8 cellular contexts compared by ENCODE assay signal in the genomic region with DNA sequence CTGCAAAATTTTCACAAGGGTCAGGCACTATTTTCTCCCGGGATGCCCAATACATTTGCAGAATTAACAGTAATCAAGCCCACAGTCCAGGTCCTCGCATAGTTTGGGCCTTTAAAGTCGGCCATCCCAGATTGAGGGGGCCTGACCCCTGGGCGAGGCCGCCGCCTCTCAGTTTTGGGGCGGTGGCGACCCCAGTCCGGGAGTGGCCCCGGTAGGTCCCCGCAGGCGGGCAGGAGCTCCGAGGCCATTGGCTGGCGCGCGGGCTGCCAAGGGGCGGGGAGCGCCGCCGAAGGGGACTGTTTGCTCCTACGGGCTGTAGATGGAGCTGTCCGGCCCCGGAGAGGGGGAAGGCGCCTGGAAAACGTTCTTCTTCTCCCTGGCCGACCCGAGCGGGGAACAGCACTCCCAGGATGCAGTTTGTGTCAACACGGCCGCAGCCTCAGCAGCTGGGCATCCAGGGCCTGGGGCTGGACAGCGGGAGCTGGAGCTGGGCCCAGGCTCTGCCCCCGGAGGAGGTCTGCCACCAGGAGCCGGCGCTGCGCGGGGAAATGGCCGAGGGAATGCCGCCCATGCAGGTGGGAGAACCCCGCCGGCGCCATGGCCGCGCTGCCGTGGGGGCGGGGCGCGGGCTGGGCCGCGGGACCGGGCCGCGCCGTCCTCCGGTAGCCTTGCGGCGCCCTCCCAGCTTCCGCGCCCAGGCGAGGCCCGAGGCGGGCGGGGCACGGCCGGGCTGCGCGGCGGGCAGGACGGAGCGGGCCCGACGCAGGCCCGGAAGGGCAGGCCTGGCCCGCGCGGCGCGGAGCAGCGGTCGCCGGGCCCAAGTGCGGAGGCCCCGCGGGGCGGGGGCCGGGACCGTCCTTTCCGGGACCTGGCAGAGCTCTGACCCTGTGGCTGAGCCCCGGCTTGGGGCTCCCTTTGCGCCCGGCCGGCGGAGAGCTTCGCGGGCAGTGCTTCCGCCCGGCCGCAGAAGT. TPM values are rescaled to one million over a fixed set of nuclear protein-coding genes. Genes with fewer than 3 reads are reported as not detected.
DNase-seq lines count a peak whose midpoint lies in the region; TF ChIP-seq lines count a peak whose summit lies in the region.

A gene (plus strand): TSS at position 367 of the 971 bp plus-strand sequence. CDS start 44 bp downstream, at position 411.

- WGBS in neuronal stem cell (ENCODE audit: extremely low coverage in 2 of 2, insufficient read length in 2 of 2, insufficient replicate concordance in 1 of 2), 2 donors = no CpG with 5 or more reads among the region's 97 CpGs

- H3K4me3 ChIP-seq in LNCaP clone FGC (ENCODE audit: low read depth, low read length) (peak within 1 kb of the TSS; percentile 86), neuronal stem cell (ENCODE audit: low read length in 2 of 2) (peak within 1 kb of the TSS; percentile 96 to 98)

- no peak within 1 kb of the TSS for H3K4ac ChIP-seq in neuronal stem cell (ENCODE audit: low read length)

- peak within 1 kb of the TSS; percentile 63 for H3K4me2 ChIP-seq in neuronal stem cell (ENCODE audit: insufficient read depth, low read length, poor library complexity, severe bottlenecking)

- peak within 1 kb of the TSS; percentile 55 for H2BK15ac ChIP-seq in neuronal stem cell (ENCODE audit: low read length)

- H4K8ac ChIP-seq in neuronal stem cell (ENCODE audit: low read depth, low read length) = no peak within 1 kb of the TSS

- peak within 1 kb of the TSS; percentile 99 for H2AFZ ChIP-seq in neuronal stem cell (ENCODE audit: low read length)

- peak; percentile 91 for DNase-seq in G401 (ENCODE audit: low spot score)
- peak; percentile 89 for DNase-seq in H4 (ENCODE audit: low spot score)
- peak; percentile 83 for DNase-seq in LNCaP clone FGC (ENCODE audit: low read depth)
- DNase-seq in SHP77 treated with DMSO at 0.1 percent for 48 hours (lab: John Stamatoyannopoulos, UW) = peak; percentile 69
- DNase-seq in activated gamma-delta T cell treated with anti-CD3 and anti-CD28 coated beads, Interleukin-2, amount 50 U/mL, for 16 hours (ENCODE audit: low read depth) = peak; percentile 47
- DNase-seq in foreskin melanocyte = peak; percentile 85
- peak; percentile 85 for DNase-seq in neuronal stem cell (ENCODE audit: low spot score)
- peak; percentile 41 to 93 (median 82) for DNase-seq in substantia nigra (lab: John Stamatoyannopoulos, UW)

- in situ Hi-C loops in G401 (cut with HindIII; ENCODE audit: low sequenced_read_pairs) = no loop called here

- H4K91ac ChIP-seq in neuronal stem cell (ENCODE audit: low read depth, low read length, poor library complexity) = no peak within 1 kb of the TSS

- H3K14ac ChIP-seq in neuronal stem cell (ENCODE audit: low read length) = peak within 1 kb of the TSS; percentile 71

- H2BK12ac ChIP-seq in neuronal stem cell (ENCODE audit: low read length) = no peak within 1 kb of the TSS

- H2AK5ac ChIP-seq in neuronal stem cell (ENCODE audit: low read depth, low read length) = peak within 1 kb of the TSS; percentile 46

- peaks cover 17 to 29% of the 10 kb centered on the region in 2 donors for H3K36me3 ChIP-seq in neuronal stem cell (replicated peaks in 1 of 2; ENCODE audit: control insufficient read depth in 2 of 2, insufficient read depth in 2 of 2, low read length in 2 of 2)

- peak within 1 kb of the TSS; percentile 98 for H3K23ac ChIP-seq in neuronal stem cell (ENCODE audit: low read depth, low read length, poor library complexity)

- peak within 1 kb of the TSS; percentile 72 for H2BK120ac ChIP-seq in neuronal stem cell (ENCODE audit: low read depth, low read length)

- peak within 1 kb of the TSS; percentile 97 for H3K9ac ChIP-seq in neuronal stem cell (ENCODE audit: low read depth, low read length, poor library complexity)

- H3K27me3 ChIP-seq in neuronal stem cell (ENCODE audit: control insufficient read depth in 3 of 3, insufficient read depth in 3 of 3, low read depth in 1 of 3, low read length in 3 of 3) = peaks cover 0 to 9% (median 0%) of the 10 kb centered on the region in 3 experiments

- peaks cover 8% of the 10 kb centered on the region for H3K79me1 ChIP-seq in neuronal stem cell (ENCODE audit: low read depth, low read length)

- no peaks in the 10 kb centered on the region for H3K9me3 ChIP-seq in neuronal stem cell (replicated peaks in 1 of 2; ENCODE audit: control insufficient read depth in 2 of 2, insufficient read depth in 1 of 2, low read depth in 1 of 2, low read length in 2 of 2)

- TF ChIP-seq CTCF in LNCaP clone FGC (IDR thresholded peaks at IDR 0.05; ENCODE audit: control insufficient read depth, extremely low read depth, insufficient read depth) = peak; percentile 83

- peak within 1 kb of the TSS; percentile 100 for H3K18ac ChIP-seq in neuronal stem cell (ENCODE audit: low read length)

- H2BK5ac ChIP-seq in neuronal stem cell (ENCODE audit: low read length) = peak within 1 kb of the TSS; percentile 98

- H3K4me1 ChIP-seq in neuronal stem cell (ENCODE audit: control insufficient read depth in 2 of 2, insufficient read depth in 1 of 2, low read depth in 1 of 2, low read length in 2 of 2) = peaks cover 8% of the 10 kb centered on the region in 2 donors

- peak within 1 kb of the TSS; percentile 96 for H3K27ac ChIP-seq in neuronal stem cell (replicated peaks; ENCODE audit: low read length)
- peak within 1 kb of the TSS; percentile 89 for H3K27ac ChIP-seq in substantia nigra (ENCODE audit: low read depth, low read length, poor library complexity, severe bottlenecking)

RNA-seq across cellular contexts. Expression of the gene that starts here (rescaled TPM):
- 13.4 and 22.6 TPM in 2 replicates for total RNA-seq in G401 (2014; rRNA removed; shearing (Covaris generic))
- total RNA-seq in H4 (2014; rRNA removed; shearing (Covaris generic)) = 7.4 and 17.7 TPM in 2 replicates
- polyA plus RNA-seq in neuronal stem cell (2013, experiment 1 of 2) = 13.7 TPM
- polyA plus RNA-seq in neuronal stem cell (2013, experiment 2 of 2) = 13.0 TPM

Comparison
In these comparisons a context has a peak if more than half of its experiments do, and no peak if none do; other contexts are left out.
1. Peak in every context shown above with its lines: DNase-seq, H3K4me3 ChIP-seq and H3K27ac ChIP-seq.